In genomic region chr4:56465599-56466295, GRCh38 we compare ENCODE assay signal across 8 cellular contexts. TPM values are rescaled to one million over a fixed set of nuclear protein-coding genes. Genes with fewer than 3 reads are reported as not detected.
A peak's percentile ranks its signal among the peaks of the same experiment; 100 is the strongest.
DNase-seq lines count a peak whose midpoint lies in the region; ATAC-seq and TF ChIP-seq lines count a peak whose summit lies in the region.

No MANE protein-coding gene starts in this region.

- no peak for ATAC-seq in psoas muscle
- no peak for ATAC-seq in HG03520 (IDR thresholded peaks at IDR 0.05; ENCODE audit: unreplicated experiment)

- in situ Hi-C loops in transverse colon (cut with MboI; ENCODE audit: low pct_ligation_motif_present in 1 of 4, low pct_unique_long_range_greater_than_20kb in 1 of 4, low sequenced_read_pairs in 3 of 4), result no loop called here

- no peak for TF ChIP-seq EP300 in transverse colon (IDR thresholded peaks at IDR 0.05; ENCODE audit: low read depth)

- TF ChIP-seq POLR2A in transverse colon (IDR thresholded peaks at IDR 0.05), result no peak

- H4K20me1 ChIP-seq in OCI-LY7 (ENCODE audit: insufficient read depth, low read length), result peaks cover 20% of the 10 kb centered on the region; the same call in 1 of the 2 replicates

- peak overlapping the region; percentile 10 for H3K9ac ChIP-seq in endocrine pancreas (ENCODE audit: control insufficient read depth, insufficient read depth, low read length)

- no peaks in the 10 kb centered on the region for H3K9me2 ChIP-seq in OCI-LY7 (ENCODE audit: insufficient read depth, low read length)

- peaks cover 68% of the 10 kb centered on the region for H3K79me2 ChIP-seq in OCI-LY7 (ENCODE audit: insufficient read depth, low read depth, low read length)

- WGBS in psoas muscle, 3 donors, result 57 to 64% (median 59%) methylated on average over 10 of the region's 10 CpGs
- 72 to 77% methylated on average over 5 to 10 of the region's 10 CpGs for WGBS in transverse colon (ENCODE audit: low coverage in 1 of 2), 2 donors

- H3K36me3 ChIP-seq in OCI-LY7 (ENCODE audit: insufficient read depth, low read length), result peaks cover 50% of the 10 kb centered on the region
- H3K36me3 ChIP-seq in endocrine pancreas (ENCODE audit: control insufficient read depth, insufficient read depth, low read length), result no peaks in the 10 kb centered on the region
- peaks cover 0 to 47% of the 10 kb centered on the region in 2 donors for H3K36me3 ChIP-seq in psoas muscle (ENCODE audit: insufficient read depth in 1 of 2, low read depth in 1 of 2)
- H3K36me3 ChIP-seq in transverse colon, result peaks cover 0 to 15% (median 3%) of the 10 kb centered on the region in 4 donors

- H3K27me3 ChIP-seq in endocrine pancreas (ENCODE audit: control insufficient read depth, insufficient read depth, low read length) (no peaks in the 10 kb centered on the region), psoas muscle (ENCODE audit: insufficient read depth in 3 of 3, low read length in 2 of 3) (no peaks in the 10 kb centered on the region), transverse colon (no peaks in the 10 kb centered on the region)

- no peak overlapping the region for H2AFZ ChIP-seq in OCI-LY7 (ENCODE audit: low read length)

- POLR2A ChIA-PET in OCI-LY7 (lab: Charles Lee), result interaction anchor here (0.7 to 1.7 kb wide), 11 partner anchors 8 to 512 kb away, joined by 3 to 9 read pairs (median 4); partner anchors contain the start of genes AASDH and NOA1

- CTCF ChIA-PET in OCI-LY7 (lab: Charles Lee; ENCODE audit: unreplicated experiment), result no interaction called here

- H3K4me1 ChIP-seq in OCI-LY7 (ENCODE audit: insufficient read depth, low read length, poor library complexity, severe bottlenecking) (peaks cover 36% of the 10 kb centered on the region), endocrine pancreas (ENCODE audit: control insufficient read depth, insufficient read depth, low read length) (peaks cover 22% of the 10 kb centered on the region), psoas muscle (peaks cover 33% of the 10 kb centered on the region), transverse colon (peaks cover 20 to 36% (median 22%) of the 10 kb centered on the region in 4 donors)

- H3K27ac ChIP-seq in OCI-LY7 (ENCODE audit: low read depth, low read length, poor library complexity, severe bottlenecking) (peak overlapping the region; percentile 83), psoas muscle (peak overlapping the region; percentile 92), transverse colon (peak overlapping the region in 1 of 4 donors; percentile 92)

- peak overlapping the region; percentile 94 for H3K4me2 ChIP-seq in OCI-LY7 (ENCODE audit: low read length)

- TF ChIP-seq CTCF in GM12864 (IDR thresholded peaks at IDR 0.05; ENCODE audit: low read depth, low read length, missing control alignments), result no peak
- no peak for TF ChIP-seq CTCF in OCI-LY7 (conservative IDR thresholded peaks at IDR 0.05; ENCODE audit: low read length)
- TF ChIP-seq CTCF in psoas muscle (IDR thresholded peaks at IDR 0.05), result no peak
- TF ChIP-seq CTCF in transverse colon (IDR thresholded peaks at IDR 0.05), result no peak

- no peaks in the 10 kb centered on the region for H3K9me3 ChIP-seq in OCI-LY7 (ENCODE audit: low read length)
- no peaks in the 10 kb centered on the region for H3K9me3 ChIP-seq in endocrine pancreas (ENCODE audit: control insufficient read depth, low read length)
- no peaks in the 10 kb centered on the region for H3K9me3 ChIP-seq in psoas muscle
- H3K9me3 ChIP-seq in transverse colon, result no peaks in the 10 kb centered on the region

- DNase-seq in GM12864 (ENCODE audit: low read depth), result no peak
- DNase-seq in OCI-LY7 (ENCODE audit: low spot score), result no peak
- DNase-seq in psoas muscle, result no peak
- no peak for DNase-seq in germinal center (ENCODE audit: low spot score)
- no peak for DNase-seq in transverse colon
- no peak for DNase-seq in AG08396 (ENCODE audit: low spot score)

- peak overlapping the region; percentile 90 for H3K4me3 ChIP-seq in GM12864 (ENCODE audit: low read depth, low read length)
- peak overlapping the region; percentile 99 for H3K4me3 ChIP-seq in OCI-LY7 (ENCODE audit: low read depth, low read length, poor library complexity, severe bottlenecking)
- peak overlapping the region; percentile 92 for H3K4me3 ChIP-seq in endocrine pancreas (ENCODE audit: control insufficient read depth, insufficient read depth, low read length)
- H3K4me3 ChIP-seq in psoas muscle, result peak overlapping the region; percentile 75
- H3K4me3 ChIP-seq in transverse colon, result peak overlapping the region in 2 of 4 donors; percentile 96 to 97

- intact Hi-C loops in OCI-LY7 (cut with micrococcal nuclease; ENCODE audit: unreplicated experiment), result loop anchor here (2.0 kb wide), 1 partner anchor 513 kb away; the partner anchor contains the start of gene POLR2B
- intact Hi-C loops in psoas muscle (cut with DNase I), result no loop called here
- intact Hi-C loops in transverse colon (cut with DNase I; ENCODE audit: low total_unique reads), result no loop called here

- no TSS peak for BruUV-seq in OCI-LY7 (replicated peaks; lab: Mats Ljungman, UMichigan)

RNA-seq across cellular contexts. Expression of gene SRP72, which starts 1.7 kb away (rescaled TPM):
- total RNA-seq in OCI-LY7 (2014; rRNA removed; shearing (Covaris generic)), result 53.5 and 65.8 TPM in 2 replicates
- total RNA-seq in OCI-LY7 (2022) (166 and 177 TPM in 2 replicates), psoas muscle (10 to 100 TPM; 38.4 to 68.0 (median 59.9) TPM), transverse colon (10 to 100 TPM; 13.1 to 48.7 (median 33.7) TPM)
- 10 to 100 TPM; 32.7 to 47.2 (median 40.3) TPM for polyA plus RNA-seq in psoas muscle

RNA-seq across cellular contexts. Expression of gene PAICS, which starts 29.7 kb away (rescaled TPM):
- total RNA-seq in OCI-LY7 (2014; rRNA removed; shearing (Covaris generic)), result 99.1 and 101 TPM in 2 replicates
- total RNA-seq in OCI-LY7 (2022) (271 and 295 TPM in 2 replicates), psoas muscle (10 to 100 TPM; 26.9 to 59.6 (median 36.5) TPM), transverse colon (10 to 100 TPM; 11.6 to 60.1 (median 22.9) TPM)
- 10 to 100 TPM; 33.9 to 66.9 (median 34.2) TPM for polyA plus RNA-seq in psoas muscle

RNA-seq across cellular contexts. Expression of gene PPAT, which starts 30.3 kb away (rescaled TPM):
- total RNA-seq in OCI-LY7 (2014; rRNA removed; shearing (Covaris generic)), result 35.8 and 47.2 TPM in 2 replicates
- 48.2 and 54.3 TPM in 2 replicates for total RNA-seq in OCI-LY7 (2022)
- 1 to 10 TPM; 5.0 to 8.1 (median 6.6) TPM for total RNA-seq in psoas muscle
- 1 to 10 TPM; 1.8 to 8.1 (median 3.7) TPM for polyA plus RNA-seq in psoas muscle
- 10 to 100 TPM in 1 of 4 donors, 1 to 10 TPM in 2, under 1 TPM in 1; 0.75 to 12.1 (median 4.5) TPM for total RNA-seq in transverse colon

RNA-seq across cellular contexts. Expression of gene ARL9, which starts 39.8 kb away (rescaled TPM):
- 0.32 TPM in 1 of 2 replicates, not detected in the other for total RNA-seq in OCI-LY7 (2014; rRNA removed; shearing (Covaris generic))
- 0.76 TPM in 1 of 2 replicates, not detected in the other for total RNA-seq in OCI-LY7 (2022)
- total RNA-seq in psoas muscle, result under 1 TPM in 1 of 4 donors, not detected in 3; 0.15 TPM
- polyA plus RNA-seq in psoas muscle, result under 1 TPM in 2 of 3 donors, not detected in 1; 0.09 to 0.25 TPM
- total RNA-seq in transverse colon, result not detected
